Comparison of ENCODE assay signal across 8 cellular contexts in genomic region chr7:149774237-149775175, GRCh38. TPM values are rescaled to one million over a fixed set of nuclear protein-coding genes. Genes with fewer than 3 reads are reported as not detected.
DNase-seq lines count a peak whose midpoint lies in the region; ATAC-seq, FAIRE-seq and TF ChIP-seq lines count a peak whose summit lies in the region.

No MANE protein-coding gene starts in this region.

- peaks cover 6% of the 10 kb centered on the region for H3K4me1 Mint-ChIP-seq in activated naive CD4-positive, alpha-beta T cell treated with anti-CD3 and anti-CD28 coated beads for 36 hours (ENCODE audit: low read depth)
- H3K4me1 Mint-ChIP-seq in activated CD8-positive, alpha-beta T cell treated with anti-CD3 and anti-CD28 coated beads for 36 hours (ENCODE audit: low read depth): peaks cover 12% of the 10 kb centered on the region

- no peak for ATAC-seq in activated naive CD4-positive, alpha-beta T cell treated with anti-CD3 and anti-CD28 coated beads, Interleukin-2, amount 50 U/mL, for 72 hours
- no peak for ATAC-seq in activated CD8-positive, alpha-beta T cell treated with anti-CD3 and anti-CD28 coated beads for 36 hours
- ATAC-seq in HG03175 (IDR thresholded peaks at IDR 0.05; ENCODE audit: unreplicated experiment) (no peak), HG03039 (IDR thresholded peaks at IDR 0.05; ENCODE audit: unreplicated experiment) (no peak)

- H3K9me3 Mint-ChIP-seq in activated naive CD4-positive, alpha-beta T cell treated with anti-CD3 and anti-CD28 coated beads for 36 hours: no peaks in the 10 kb centered on the region
- H3K9me3 Mint-ChIP-seq in activated naive CD4-positive, alpha-beta T cell treated with anti-CD3 and anti-CD28 coated beads, Interleukin-2, amount 50 U/mL, for 72 hours: no peaks in the 10 kb centered on the region
- H3K9me3 Mint-ChIP-seq in activated CD8-positive, alpha-beta T cell treated with anti-CD3 and anti-CD28 coated beads for 36 hours: no peaks in the 10 kb centered on the region

- no peaks in the 10 kb centered on the region for H3K36me3 Mint-ChIP-seq in activated naive CD4-positive, alpha-beta T cell treated with anti-CD3 and anti-CD28 coated beads for 36 hours (ENCODE audit: low read depth)
- H3K36me3 Mint-ChIP-seq in activated naive CD4-positive, alpha-beta T cell treated with anti-CD3 and anti-CD28 coated beads, Interleukin-2, amount 50 U/mL, for 72 hours: no peaks in the 10 kb centered on the region
- no peaks in the 10 kb centered on the region for H3K36me3 Mint-ChIP-seq in activated CD8-positive, alpha-beta T cell treated with anti-CD3 and anti-CD28 coated beads for 36 hours (ENCODE audit: low read depth)

- no peak for TF ChIP-seq CTCF in activated CD8-positive, alpha-beta T cell treated with anti-CD3 and anti-CD28 coated beads for 36 hours (IDR thresholded peaks at IDR 0.05)
- TF ChIP-seq CTCF in kidney (IDR thresholded peaks at IDR 0.05; ENCODE audit: borderline replicate concordance, extremely low read depth, insufficient read depth): no peak
- TF ChIP-seq CTCF in tibial artery (IDR thresholded peaks at IDR 0.05): no peak

- peaks cover 0 to 3% of the 10 kb centered on the region in 2 donors for H3K27me3 ChIP-seq in tibial artery

- H3K9ac ChIP-seq in kidney (ENCODE audit: low read length in 2 of 2): no peak overlapping the region

- CTCF ChIA-PET in activated naive CD4-positive, alpha-beta T cell treated with anti-CD3 and anti-CD28 coated beads for 36 hours (lab: Charles Lee): interaction anchor here (0.8 to 2.1 kb wide), 3 partner anchors 10 to 64 kb away, joined by 3 to 7 read pairs (median 3); partner anchors contain the start of gene ZNF862
- CTCF ChIA-PET in activated CD8-positive, alpha-beta T cell treated with anti-CD3 and anti-CD28 coated beads for 36 hours (lab: Charles Lee): interaction anchor here (1.8 kb wide), 1 partner anchor 32 kb away, joined by 4 read pairs; no protein-coding TSS in a partner anchor

- no peak for FAIRE-seq in kidney (lab: Jason Lieb, UNC)

- DNase-seq in activated naive CD4-positive, alpha-beta T cell treated with anti-CD3 and anti-CD28 coated beads for 36 hours: no peak
- DNase-seq in activated naive CD4-positive, alpha-beta T cell treated with anti-CD3 and anti-CD28 coated beads, Interleukin-2, amount 50 U/mL, for 72 hours (ENCODE audit: low spot score in 2 of 2): no peak
- no peak for DNase-seq in activated CD8-positive, alpha-beta T cell treated with anti-CD3 and anti-CD28 coated beads for 36 hours
- peak; percentile 75 for DNase-seq in kidney
- no peak for DNase-seq in tibial artery
- no peak for DNase-seq in COLO829 (ENCODE audit: low spot score)

- peak overlapping the region; percentile 46 for H3K4me3 Mint-ChIP-seq in activated naive CD4-positive, alpha-beta T cell treated with anti-CD3 and anti-CD28 coated beads for 36 hours
- H3K4me3 Mint-ChIP-seq in activated CD8-positive, alpha-beta T cell treated with anti-CD3 and anti-CD28 coated beads for 36 hours: peak overlapping the region; percentile 24

- intact Hi-C loops in activated naive CD4-positive, alpha-beta T cell treated with anti-CD3 and anti-CD28 coated beads for 36 hours (cut with micrococcal nuclease): loop anchor here (5.0 kb wide), 1 partner anchor 647 kb away; the partner anchor contains the start of gene ZNF425
- intact Hi-C loops in activated CD8-positive, alpha-beta T cell treated with anti-CD3 and anti-CD28 coated beads for 36 hours (cut with micrococcal nuclease): no loop called here
- intact Hi-C loops in kidney (cut with DNase I): no loop called here
- intact Hi-C loops in tibial artery (cut with DNase I; ENCODE audit: low total_unique reads): loop anchor here (5.0 to 10.0 kb wide), 2 partner anchors 57 to 630 kb away; a partner anchor contains a TSS

- H3K9me3 ChIP-seq in kidney (ENCODE audit: control insufficient read depth in 1 of 2, low read length in 2 of 2): no peaks in the 10 kb centered on the region
- no peaks in the 10 kb centered on the region for H3K9me3 ChIP-seq in tibial artery

- H3K36me3 ChIP-seq in kidney (ENCODE audit: control insufficient read depth in 1 of 2, insufficient read depth in 2 of 2, low read length in 2 of 2) (no peaks in the 10 kb centered on the region), tibial artery (no peaks in the 10 kb centered on the region)

- H3K27ac ChIP-seq in kidney (ENCODE audit: low read depth in 2 of 2, low read length in 2 of 2) (peak overlapping the region in 1 of 2 donors; percentile 28), tibial artery (peak overlapping the region in 1 of 2 donors; percentile 9)

- peak overlapping the region; percentile 21 to 34 for H3K4me3 ChIP-seq in kidney (ENCODE audit: low read length in 2 of 2)
- peak overlapping the region; percentile 56 to 73 for H3K4me3 ChIP-seq in tibial artery

- H3K27ac Mint-ChIP-seq in activated naive CD4-positive, alpha-beta T cell treated with anti-CD3 and anti-CD28 coated beads for 36 hours: no peak overlapping the region
- H3K27ac Mint-ChIP-seq in activated naive CD4-positive, alpha-beta T cell treated with anti-CD3 and anti-CD28 coated beads, Interleukin-2, amount 50 U/mL, for 72 hours: no peak overlapping the region
- no peak overlapping the region for H3K27ac Mint-ChIP-seq in activated CD8-positive, alpha-beta T cell treated with anti-CD3 and anti-CD28 coated beads for 36 hours

- no peaks in the 10 kb centered on the region for H3K27me3 Mint-ChIP-seq in activated naive CD4-positive, alpha-beta T cell treated with anti-CD3 and anti-CD28 coated beads for 36 hours (ENCODE audit: low read depth)
- peaks cover 11% of the 10 kb centered on the region for H3K27me3 Mint-ChIP-seq in activated CD8-positive, alpha-beta T cell treated with anti-CD3 and anti-CD28 coated beads for 36 hours

- H3K4me1 ChIP-seq in kidney (ENCODE audit: control insufficient read depth in 1 of 2, insufficient read depth in 1 of 2, low read depth in 1 of 2, low read length in 2 of 2) (peaks cover 5 to 17% of the 10 kb centered on the region in 2 donors), tibial artery (peaks cover 0 to 30% (median 22%) of the 10 kb centered on the region in 4 donors)

- POLR2A ChIA-PET in activated CD8-positive, alpha-beta T cell treated with anti-CD3 and anti-CD28 coated beads for 36 hours (lab: Charles Lee): interaction anchor here (0.6 kb wide), 2 partner anchors 8 to 27 kb away, joined by 3 read pairs; no protein-coding TSS in a partner anchor

RNA-seq across cellular contexts. Expression of gene ZNF467, which starts 1.1 kb away (rescaled TPM):
- under 1 TPM; 0.47 to 0.93 TPM for total RNA-seq in activated naive CD4-positive, alpha-beta T cell treated with anti-CD3 and anti-CD28 coated beads for 36 hours
- total RNA-seq in activated naive CD4-positive, alpha-beta T cell treated with anti-CD3 and anti-CD28 coated beads, Interleukin-2, amount 50 U/mL, for 72 hours: under 1 TPM; 0.23 to 0.25 TPM
- under 1 TPM in 1 of 2 experiments, not detected in 1; 0.09 TPM for total RNA-seq in activated CD8-positive, alpha-beta T cell treated with anti-CD3 and anti-CD28 coated beads for 36 hours
- total RNA-seq in kidney: 24.5 TPM
- polyA plus RNA-seq in kidney (ENCODE audit: insufficient read depth, low read depth, low replicate concordance): 15.0 TPM

Comparison
In these comparisons a context has a peak if more than half of its experiments do, and no peak if none do; other contexts are left out.
1. RNA of gene ZNF467, which starts 1.1 kb away (total RNA-seq): 24.5 TPM in kidney (single experiment); 0.47 to 0.93 TPM in activated naive CD4-positive, alpha-beta T cell treated with anti-CD3 and anti-CD28 coated beads for 36 hours, 0.23 to 0.25 TPM in activated naive CD4-positive, alpha-beta T cell treated with anti-CD3 and anti-CD28 coated beads, Interleukin-2, amount 50 U/mL, for 72 hours and 0.09 TPM in activated CD8-positive, alpha-beta T cell treated with anti-CD3 and anti-CD28 coated beads for 36 hours; every median in the first group is over 10 times any median in the second.
2. intact Hi-C loops: an anchor here in activated naive CD4-positive, alpha-beta T cell treated with anti-CD3 and anti-CD28 coated beads for 36 hours (5.0 kb wide) and tibial artery (5.0 to 10.0 kb wide); none called in activated CD8-positive, alpha-beta T cell treated with anti-CD3 and anti-CD28 coated beads for 36 hours and kidney.